21 cellular contexts compared by ENCODE assay signal in the genomic region with DNA sequence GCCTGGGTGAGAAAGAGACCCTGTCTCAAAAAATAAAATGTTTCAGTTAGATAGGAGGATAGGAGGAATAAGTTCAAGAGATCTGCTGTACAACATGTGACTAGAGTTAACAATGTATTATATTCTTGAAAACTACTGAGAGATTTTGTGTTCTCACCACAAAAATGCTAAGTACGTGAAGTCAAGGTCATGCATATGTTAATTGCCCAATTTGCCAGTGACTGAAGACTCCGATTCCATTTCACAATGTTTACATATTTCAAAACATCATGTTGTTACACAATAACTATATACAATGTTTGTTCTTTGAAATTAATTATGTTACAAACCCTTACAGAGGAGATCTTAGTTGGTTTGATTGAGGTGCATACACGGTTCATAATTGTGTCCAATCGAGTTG.
"Had no signal": no experiment of that assay in that cellular context is flagged by ENCODE, and none has a peak within 500 bp of the region (broad histone marks: within the 10 kb centered on the region; RNA-seq: fewer than 3 reads in every experiment).

No MANE protein-coding gene starts in this region.

- H3K9me3 Mint-ChIP-seq: activated CD4-positive, alpha-beta T cell treated with anti-CD3 and anti-CD28 coated beads, Interleukin-2, amount 10 ng/mL, durations not matched to agents 24 days and 14 days; activated naive CD4-positive, alpha-beta T cell treated with anti-CD3 and anti-CD28 coated beads, Interleukin-2, amount 50 U/mL, for 72 hours; activated T-cell treated with anti-CD3 and anti-CD28 coated beads, Interleukin-2, amount 50 U/mL, for 72 hours; central memory CD8-positive, alpha-beta T cell; endodermal cell; neural crest cell; stimulated activated naive CD8-positive, alpha-beta T cell treated with anti-CD3 and anti-CD28 coated beads, Interleukin-15, amount 100 ng/mL, for 72 hours; type B pancreatic cell had no signal

- H3K36me3 ChIP-seq: sigmoid colon had no signal

- H3K4me1 Mint-ChIP-seq: activated CD4-positive, alpha-beta T cell treated with anti-CD3 and anti-CD28 coated beads, Interleukin-2, amount 10 ng/mL, durations not matched to agents 24 days and 14 days; endodermal cell; stimulated activated naive CD8-positive, alpha-beta T cell treated with anti-CD3 and anti-CD28 coated beads, Interleukin-15, amount 100 ng/mL, for 72 hours; WTC11 had no signal

- DNase-seq: activated CD4-positive, alpha-beta T cell treated with anti-CD3 and anti-CD28 coated beads, Interleukin-2, amount 10 ng/mL, durations not matched to agents 24 days and 14 days; activated CD8-positive, alpha-beta memory T cell treated with anti-CD3 and anti-CD28 coated beads, Interleukin-2, amount 50 U/mL, for 48 hours; activated gamma-delta T cell; activated T-cell treated with anti-CD3 and anti-CD28 coated beads, Interleukin-2, amount 50 U/mL, for 72 hours; amygdala; body of pancreas; erythroblast; foreskin keratinocyte; left colon; midbrain; stimulated activated CD4-positive, alpha-beta T cell treated with anti-CD3 and anti-CD28 coated beads, Interleukin-1b, Interleukin-23, amount 100 ng/mL, for 48 hours; stimulated activated naive CD8-positive, alpha-beta T cell treated with anti-CD3 and anti-CD28 coated beads, Interleukin-15, amount 100 ng/mL, for 72 hours; T-helper 17 cell had no signal

- H3K27me3 ChIP-seq: foreskin keratinocyte had no signal

- H3K36me3 Mint-ChIP-seq: activated naive CD4-positive, alpha-beta T cell treated with anti-CD3 and anti-CD28 coated beads, Interleukin-2, amount 50 U/mL, for 72 hours; type B pancreatic cell had no signal

- H3K4me3 Mint-ChIP-seq: activated CD4-positive, alpha-beta T cell treated with anti-CD3 and anti-CD28 coated beads, Interleukin-2, amount 10 ng/mL, durations not matched to agents 24 days and 14 days; activated T-cell treated with anti-CD3 and anti-CD28 coated beads, Interleukin-2, amount 50 U/mL, for 72 hours; central memory CD8-positive, alpha-beta T cell; endodermal cell; neural crest cell; stimulated activated naive CD8-positive, alpha-beta T cell treated with anti-CD3 and anti-CD28 coated beads, Interleukin-15, amount 100 ng/mL, for 72 hours; T-helper 17 cell; type B pancreatic cell; WTC11 had no signal

- H3K4me1 ChIP-seq: body of pancreas, foreskin keratinocyte, sigmoid colon had no signal

- ATAC-seq: activated naive CD4-positive, alpha-beta T cell treated with anti-CD3 and anti-CD28 coated beads, Interleukin-2, amount 50 U/mL, for 72 hours; activated T-cell treated with anti-CD3 and anti-CD28 coated beads, Interleukin-2, amount 50 U/mL, for 72 hours; body of pancreas; foreskin keratinocyte; left colon; stimulated activated naive CD8-positive, alpha-beta T cell treated with anti-CD3 and anti-CD28 coated beads, Interleukin-15, amount 100 ng/mL, for 72 hours; T-helper 17 cell; WTC11 had no signal

- H3K9me3 ChIP-seq: body of pancreas, sigmoid colon had no signal

- H3K27ac Mint-ChIP-seq: activated CD4-positive, alpha-beta T cell treated with anti-CD3 and anti-CD28 coated beads, Interleukin-2, amount 10 ng/mL, durations not matched to agents 24 days and 14 days; activated T-cell treated with anti-CD3 and anti-CD28 coated beads, Interleukin-2, amount 50 U/mL, for 72 hours; endodermal cell; stimulated activated naive CD8-positive, alpha-beta T cell treated with anti-CD3 and anti-CD28 coated beads, Interleukin-15, amount 100 ng/mL, for 72 hours; T-helper 17 cell; type B pancreatic cell; WTC11 had no signal

- H3K27ac ChIP-seq: body of pancreas, foreskin keratinocyte, sigmoid colon had no signal

- H3K4me3 ChIP-seq: body of pancreas, lung, sigmoid colon had no signal
